Comparison of ENCODE assay signal across 9 cellular contexts in the genomic region with DNA sequence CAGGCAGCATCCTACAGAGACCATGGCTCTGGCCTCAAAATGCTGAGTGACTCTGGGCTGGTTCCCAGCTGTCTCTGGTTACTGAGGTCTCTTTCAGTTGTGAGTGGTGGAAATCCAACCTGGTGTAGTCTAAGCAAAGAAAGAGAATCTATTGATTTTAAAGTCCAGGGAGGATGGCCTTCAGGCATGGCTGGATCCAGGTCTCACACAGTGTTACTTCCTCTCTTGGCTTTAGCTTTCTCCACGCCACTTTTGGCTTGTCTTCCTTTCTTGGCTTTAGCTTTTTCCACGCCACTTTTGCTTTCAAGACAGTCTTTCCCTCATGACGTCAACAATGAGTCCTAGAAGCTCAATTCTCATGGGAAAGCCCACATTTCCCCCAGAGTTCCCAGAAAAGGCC. TPM values are rescaled to one million over a fixed set of nuclear protein-coding genes. Genes with fewer than 3 reads are reported as not detected.
"Had no signal": no experiment of that assay in that cellular context is flagged by ENCODE, and none has a peak within 500 bp of the region (broad histone marks: within the 10 kb centered on the region; RNA-seq: fewer than 3 reads in every experiment).

No MANE protein-coding gene starts in this region.

- H3K36me3 ChIP-seq: HAP-1 had no signal

- H3K9me3 ChIP-seq: HAP-1 had no signal

- H3K9ac ChIP-seq: GM23248 had no signal

- H3K27ac ChIP-seq: GM23248, HL-60 had no signal

- H3K27ac Mint-ChIP-seq: HFFc6 had no signal

- DNase-seq: GM23248, GOT3, H7, HFFc6, IMR-90 had no signal

- H3K4me1 ChIP-seq: HAP-1 had no signal

- H3K4me3 ChIP-seq: GM23248, HAP-1 had no signal

- H3K4me3 Mint-ChIP-seq: HFFc6 had no signal

RNA-seq across cellular contexts. Expression of gene CYP4F3, which starts 4.1 kb away (rescaled TPM):
- total RNA-seq: GM23248, H7, HFFc6, IMR-90 had no signal
- polyA plus RNA-seq: GM23248, IMR-90 had no signal

RNA-seq across cellular contexts. Expression of gene CYP4F12, which starts 28.1 kb away (rescaled TPM):
- total RNA-seq: GM23248, H7, HFFc6, HT1080, IMR-90 had no signal
- polyA plus RNA-seq: GM23248, IMR-90 had no signal

RNA-seq across cellular contexts. Expression of gene CYP4F8, which starts 29.8 kb away (rescaled TPM):
- total RNA-seq: GM23248, H4, H7, HFFc6, HT1080, IMR-90 had no signal
- polyA plus RNA-seq: GM23248, IMR-90 had no signal
